1 cellular context compared by ENCODE assay signal in the genomic region with DNA sequence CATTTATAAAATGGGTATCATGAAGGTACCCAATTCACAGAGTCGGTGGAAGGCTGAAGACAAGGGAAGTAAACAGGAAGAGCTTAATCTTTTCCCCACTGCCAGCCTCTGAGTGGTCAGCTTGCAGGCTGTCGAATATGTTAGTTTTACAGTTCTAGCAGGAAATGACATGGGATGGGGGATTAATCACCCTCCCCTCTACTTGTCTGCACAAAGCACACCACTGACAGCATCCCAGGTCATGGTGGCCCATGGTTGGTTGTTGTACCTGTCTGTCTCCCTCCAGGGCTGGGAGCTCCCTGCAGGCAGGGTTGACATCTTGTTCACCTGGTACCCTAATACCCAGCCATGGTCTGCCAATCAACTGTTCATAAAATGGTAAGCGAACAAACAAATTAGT.
TF ChIP-seq lines count a peak whose summit lies in the region.

No MANE protein-coding gene starts in this region.

TF ChIP-seq in K562, 482 proteins besides CTCF, POLR2A, EP300 and RAD21 (continued from another document):
- no peak for TF ChIP-seq CHD4 (IDR thresholded peaks at IDR 0.05; ENCODE audit: insufficient read depth, insufficient replicate concordance, low read depth, low read length, poor library complexity, severe bottlenecking)
TF ChIP-seq in K562: peak in this region for 1.
